Comparison of ENCODE assay signal across 3 cellular contexts in genomic region chr7:84207620-84208019, GRCh38.
TF ChIP-seq lines count a peak whose summit lies in the region.

No MANE protein-coding gene starts in this region.

TF ChIP-seq in SK-N-SH, 30 proteins besides CTCF, POLR2A, EP300 and RAD21:
- TF ChIP-seq RFX5 (IDR thresholded peaks at IDR 0.05; ENCODE audit: low read length) (no peak), NRF1 (IDR thresholded peaks at IDR 0.05; ENCODE audit: low read depth, low read length) (no peak), FOXM1 (IDR thresholded peaks at IDR 0.05; ENCODE audit: low read depth) (no peak), GABPA (IDR thresholded peaks at IDR 0.05; ENCODE audit: low read depth) (no peak), RXRA (IDR thresholded peaks at IDR 0.05; ENCODE audit: borderline replicate concordance, low read depth) (no peak), TEAD4 (IDR thresholded peaks at IDR 0.05; ENCODE audit: borderline replicate concordance, insufficient read depth) (no peak), USF2 (IDR thresholded peaks at IDR 0.05; ENCODE audit: borderline replicate concordance, low read depth, low read length) (no peak), MAX (IDR thresholded peaks at IDR 0.05; ENCODE audit: low read depth) (no peak), GATA2 (CRISPR knock-in tag; IDR thresholded peaks at IDR 0.05) (no peak), TCF12 (IDR thresholded peaks at IDR 0.05) (no peak), ELF1 (IDR thresholded peaks at IDR 0.05) (no peak), POLR2AphosphoS5 (IDR thresholded peaks at IDR 0.05; ENCODE audit: low read depth, low read length) (no peak), ZBTB33 (IDR thresholded peaks at IDR 0.05; ENCODE audit: borderline replicate concordance, low read depth) (no peak), MXI1 (IDR thresholded peaks at IDR 0.05; ENCODE audit: low read depth, low read length) (no peak), MEF2A (IDR thresholded peaks at IDR 0.05; ENCODE audit: borderline replicate concordance, low read depth) (no peak), USF1 (IDR thresholded peaks at IDR 0.05; ENCODE audit: borderline replicate concordance, low read depth) (no peak), CHD2 (IDR thresholded peaks at IDR 0.05; ENCODE audit: low read length, partially characterized antibody) (no peak)

TF ChIP-seq in SK-N-SH treated with all-trans-retinoic acid at 6 μM for 48 hours, 23 proteins besides CTCF, POLR2A, EP300 and RAD21 (continues in another document):
- no peak for TF ChIP-seq PPARA (CRISPR knock-in tag; IDR thresholded peaks at IDR 0.05; ENCODE audit: borderline replicate concordance)
- TF ChIP-seq ARNTL (CRISPR knock-in tag; IDR thresholded peaks at IDR 0.05; ENCODE audit: borderline replicate concordance, low read depth), result no peak
- no peak for TF ChIP-seq CREB5 (CRISPR knock-in tag; IDR thresholded peaks at IDR 0.05; ENCODE audit: low read depth)
- TF ChIP-seq CSRNP3 (CRISPR knock-in tag; IDR thresholded peaks at IDR 0.05), result no peak
- no peak for TF ChIP-seq TSHZ2 (CRISPR knock-in tag; IDR thresholded peaks at IDR 0.05)
- no peak for TF ChIP-seq ISL1 (CRISPR knock-in tag; IDR thresholded peaks at IDR 0.05)
- TF ChIP-seq BACH2 (CRISPR knock-in tag; IDR thresholded peaks at IDR 0.05; ENCODE audit: borderline replicate concordance), result no peak
- no peak for TF ChIP-seq ESRRG (CRISPR knock-in tag; IDR thresholded peaks at IDR 0.05)
- no peak for TF ChIP-seq ZC3H10 (CRISPR knock-in tag; IDR thresholded peaks at IDR 0.05)
- no peak for TF ChIP-seq PATZ1 (CRISPR knock-in tag; IDR thresholded peaks at IDR 0.05; ENCODE audit: borderline replicate concordance)
- no peak for TF ChIP-seq SNAI2 (CRISPR knock-in tag; IDR thresholded peaks at IDR 0.05)
- no peak for TF ChIP-seq ZNF565 (CRISPR knock-in tag; conservative IDR thresholded peaks at IDR 0.05; ENCODE audit: low read depth)
- TF ChIP-seq ZFP30 (CRISPR knock-in tag; IDR thresholded peaks at IDR 0.05), result no peak
- no peak for TF ChIP-seq ZNF70 (CRISPR knock-in tag; IDR thresholded peaks at IDR 0.05)
- TF ChIP-seq OSR1 (CRISPR knock-in tag; IDR thresholded peaks at IDR 0.05), result no peak
- TF ChIP-seq RARB (CRISPR knock-in tag; IDR thresholded peaks at IDR 0.05), result no peak
- no peak for TF ChIP-seq GLIS3 (CRISPR knock-in tag; IDR thresholded peaks at IDR 0.05)

TF ChIP-seq in H1, 55 proteins besides CTCF, POLR2A, EP300 and RAD21:
- TF ChIP-seq TCF12 (IDR thresholded peaks at IDR 0.05; ENCODE audit: low read depth, low read length), result no peak
- TF ChIP-seq SIX5 (IDR thresholded peaks at IDR 0.05; ENCODE audit: low read depth, low read length), result no peak
- no peak for TF ChIP-seq SIN3A (conservative IDR thresholded peaks at IDR 0.05 in 1 of 2, IDR thresholded peaks at IDR 0.05 in 1 of 2; ENCODE audit: low read depth in 1 of 2, low read length in 2 of 2)
- TF ChIP-seq SP1 (IDR thresholded peaks at IDR 0.05; ENCODE audit: low read depth, low read length), result no peak
- TF ChIP-seq CTBP2 (IDR thresholded peaks at IDR 0.05; ENCODE audit: borderline replicate concordance, insufficient read depth, insufficient read length, low read length), result no peak
- TF ChIP-seq MAFK (IDR thresholded peaks at IDR 0.05; ENCODE audit: low read depth, low read length), result no peak
- no peak for TF ChIP-seq SP2 (IDR thresholded peaks at IDR 0.05; ENCODE audit: low read length)
- TF ChIP-seq TEAD4 (IDR thresholded peaks at IDR 0.05; ENCODE audit: low read depth, low read length), result no peak
- no peak for TF ChIP-seq RBBP5 (IDR thresholded peaks at IDR 0.05; ENCODE audit: borderline replicate concordance, low read depth, low read length)
- TF ChIP-seq SP4 (IDR thresholded peaks at IDR 0.05; ENCODE audit: low read length), result no peak
- no peak for TF ChIP-seq POLR2AphosphoS5 (IDR thresholded peaks at IDR 0.05; ENCODE audit: low read depth, low read length)
- no peak for TF ChIP-seq E2F6 (IDR thresholded peaks at IDR 0.05)
